In genomic region chr6:18837013-18837412, GRCh38 we compare ENCODE assay signal across 26 cellular contexts.
"Had no signal": no experiment of that assay in that cellular context is flagged by ENCODE, and none has a peak within 500 bp of the region (broad histone marks: within the 10 kb centered on the region; RNA-seq: fewer than 3 reads in every experiment).

No MANE protein-coding gene starts in this region.

- DNase-seq: naive thymus-derived CD8-positive, alpha-beta T cell; nephron progenitor cell; nucleus accumbens; pancreas; posterior cingulate gyrus; psoas muscle; right cardiac atrium; right lobe of liver; sigmoid colon; small intestine; stimulated activated CD4-positive, alpha-beta T cell treated with anti-CD3 and anti-CD28 coated beads, Interleukin-15, amount 100 ng/mL, for 24 hours; stimulated activated CD4-positive, alpha-beta T cell treated with anti-CD3 and anti-CD28 coated beads, Interleukin-2, amount 100 ng/mL, for 24 hours; stimulated activated CD4-positive, alpha-beta T cell treated with anti-CD3 and anti-CD28 coated beads, Interleukin-2, amount 100 ng/mL, for 48 hours; stimulated activated CD4-positive, alpha-beta T cell treated with anti-CD3 and anti-CD28 coated beads, Interleukin-4, amount 100 ng/mL, for 24 hours; stimulated activated naive B cell treated with anti-CD40 and anti-IgM and Interleukin-4, amounts not matched to agents 10 μg/mL and 1 μg/mL and 100 μg/mL, for 72 hours; stimulated activated naive CD4-positive, alpha-beta T cell treated with Interleukin-2 at 50 U/mL for 16 hours; stomach; thyroid gland; trophoblast cell; upper lobe of right lung; uterus had no signal

- H3K27ac ChIP-seq: neutrophil, pancreas, psoas muscle, right lobe of liver, sigmoid colon, stomach, thoracic aorta, thyroid gland, tibial nerve, upper lobe of right lung, uterus had no signal

- H3K9me3 ChIP-seq: neutrophil, pancreas, psoas muscle, right lobe of liver, sigmoid colon, stomach, thoracic aorta, thyroid gland, upper lobe of right lung, uterus had no signal

- ATAC-seq: naive thymus-derived CD8-positive, alpha-beta T cell; natural killer cell treated with Interleukin-12 subunit alpha and Interleukin-12 subunit beta and Interleukin-15 and Interleukin-18, amount 100 ng/mL, for 72 hours; pancreas; psoas muscle; right lobe of liver; stimulated activated effector memory CD8-positive, alpha-beta T cell treated with anti-CD3 and anti-CD28 coated beads, Interleukin-12 subunit alpha, Interleukin-12 subunit beta, amount 100 ng/mL, for 72 hours; stimulated activated naive B cell treated with anti-CD40 and anti-IgM and Interleukin-4, amounts not matched to agents 10 μg/mL and 1 μg/mL and 100 μg/mL, for 72 hours; upper lobe of right lung had no signal

- H3K36me3 ChIP-seq: neutrophil, pancreas, right lobe of liver, sigmoid colon, stomach, thoracic aorta, thyroid gland, tibial nerve, upper lobe of right lung, uterus had no signal

- H3K27me3 ChIP-seq: neutrophil, pancreas, right lobe of liver, sigmoid colon, stomach, thyroid gland, tibial nerve, upper lobe of right lung, uterus had no signal

- H3K4me3 ChIP-seq: pancreas, psoas muscle, right lobe of liver, sigmoid colon, stomach, thoracic aorta, thyroid gland, tibial nerve, upper lobe of right lung, uterus had no signal

- H3K4me1 ChIP-seq: pancreas, psoas muscle, right lobe of liver, sigmoid colon, stomach, thyroid gland, tibial nerve, upper lobe of right lung, uterus had no signal
